In the genomic region with DNA sequence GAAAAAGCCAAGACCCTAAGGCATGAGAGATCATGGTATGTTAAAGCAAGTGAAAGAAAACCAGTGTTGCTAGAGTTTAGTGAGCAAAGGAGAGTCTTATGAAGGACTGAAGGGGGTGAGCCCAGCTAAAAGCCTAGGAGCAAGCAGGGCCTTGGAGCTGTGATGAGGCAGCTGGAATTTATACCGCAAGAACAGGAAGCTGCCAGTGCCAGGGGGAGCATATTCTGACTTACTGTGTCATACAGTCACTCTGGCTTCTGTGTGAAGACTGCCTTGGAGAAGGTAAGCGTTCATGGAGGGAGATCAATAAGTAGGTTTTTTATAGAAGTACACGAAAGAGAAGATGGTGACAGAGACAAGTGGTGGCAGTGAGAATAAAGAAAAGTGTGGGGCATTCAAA, we compare ENCODE assay signal across 10 cellular contexts.
DNase-seq lines count a peak whose midpoint lies in the region; ATAC-seq and TF ChIP-seq lines count a peak whose summit lies in the region.
"Had no signal": no experiment of that assay in that cellular context is flagged by ENCODE, and none has a peak within 500 bp of the region (broad histone marks: within the 10 kb centered on the region; RNA-seq: fewer than 3 reads in every experiment).

No MANE protein-coding gene starts in this region.

- DNase-seq in HK-2 (ENCODE audit: unreplicated experiment) (peak; percentile 9), astrocyte of the cerebellum (ENCODE audit: low read depth) (peak; percentile 59), hepatic stellate cell (ENCODE audit: low spot score) (peak; percentile 33), RKO (ENCODE audit: low spot score) (no peak), NCI-H2171 (lab: John Stamatoyannopoulos, UW) (no peak), SHP77 (lab: John Stamatoyannopoulos, UW) (no peak)
- DNase-seq: activated CD8-positive, alpha-beta memory T cell treated with anti-CD3 and anti-CD28 coated beads, Interleukin-2, amount 10 ng/mL, durations not matched to agents 7 days and 5 days; effector CD4-positive, alpha-beta T cell had no signal

- H3K4me1 ChIP-seq in ACC112 (ENCODE audit: control insufficient read depth, insufficient read depth, low read length, unreplicated experiment): peaks cover 38% of the 10 kb centered on the region

- no peaks in the 10 kb centered on the region for H3K36me3 ChIP-seq in ACC112 (ENCODE audit: insufficient read depth, low read length)

- in situ Hi-C loops in astrocyte of the cerebellum (cut with HindIII; ENCODE audit: low sequenced_read_pairs): no loop called here

- no peak for ATAC-seq in HG02884 (IDR thresholded peaks at IDR 0.05; ENCODE audit: unreplicated experiment)
- ATAC-seq: activated CD8-positive, alpha-beta memory T cell treated with anti-CD3 and anti-CD28 coated beads, Interleukin-2, amount 10 ng/mL, durations not matched to agents 7 days and 5 days had no signal

- no peak overlapping the region for H2AFZ ChIP-seq in ACC112 (ENCODE audit: low read length, unreplicated experiment)

- H3K27ac ChIP-seq in ACC112 (ENCODE audit: low read depth, low read length): peak overlapping the region; percentile 42

- no peaks in the 10 kb centered on the region for H3K27me3 ChIP-seq in ACC112 (ENCODE audit: insufficient read depth, low read length)

- no peak overlapping the region for H3K4me3 ChIP-seq in ACC112 (ENCODE audit: low read depth, low read length)
- no peak overlapping the region for H3K4me3 ChIP-seq in astrocyte of the cerebellum (ENCODE audit: low read depth, low read length)

- no peaks in the 10 kb centered on the region for H3K79me2 ChIP-seq in ACC112 (ENCODE audit: control insufficient read depth, insufficient read depth, low read length, unreplicated experiment)

- TF ChIP-seq CTCF in astrocyte of the cerebellum (IDR thresholded peaks at IDR 0.05; ENCODE audit: low read depth, low read length, missing control alignments): no peak

Comparison
In these comparisons a context has a peak if more than half of its experiments do, and no peak if none do; other contexts are left out.
1. DNase-seq: peak in HK-2 (single experiment), astrocyte of the cerebellum (single experiment) and hepatic stellate cell (single experiment); none in RKO (single experiment), NCI-H2171 (single experiment) and SHP77 (0 of 2).